19 cellular contexts compared by ENCODE assay signal in genomic region chr9:24071736-24072135, GRCh38.
"Had no signal": no experiment of that assay in that cellular context is flagged by ENCODE, and none has a peak within 500 bp of the region (broad histone marks: within the 10 kb centered on the region; RNA-seq: fewer than 3 reads in every experiment).

No MANE protein-coding gene starts in this region.

- H3K4me1 Mint-ChIP-seq: activated CD4-positive, alpha-beta T cell treated with anti-CD3 and anti-CD28 coated beads for 36 hours; nephron had no signal

- H3K9ac ChIP-seq: parathyroid adenoma had no signal

- DNase-seq: activated CD4-positive, alpha-beta T cell treated with anti-CD3 and anti-CD28 coated beads for 36 hours; activated CD4-positive, alpha-beta T cell treated with anti-CD3 and anti-CD28 coated beads, Interleukin-2, amount 50 U/mL, for 48 hours; activated gamma-delta T cell treated with Interleukin-2 at 50 U/mL for 16 hours; adrenal gland; dermis blood vessel endothelial cell; effector memory CD4-positive, alpha-beta T cell; foreskin keratinocyte; kidney; left lung; midbrain; stimulated activated CD4-positive, alpha-beta T cell treated with anti-CD3 and anti-CD28 coated beads, Interleukin-12 subunit alpha, Interleukin-12 subunit beta, amount 100 ng/mL, for 4 hours; stimulated activated CD4-positive, alpha-beta T cell treated with anti-CD3 and anti-CD28 coated beads, Interleukin-1b, Interleukin-23, amount 100 ng/mL, for 48 hours; uterus had no signal

- H3K36me3 ChIP-seq: adrenal gland, left lung, tibial nerve, uterus had no signal

- ATAC-seq: activated CD4-positive, alpha-beta T cell treated with anti-CD3 and anti-CD28 coated beads for 36 hours; activated naive CD4-positive, alpha-beta T cell treated with anti-CD3 and anti-CD28 coated beads, Interleukin-2, amount 50 U/mL, for 72 hours; foreskin keratinocyte; left lung had no signal

- H3K79me2 ChIP-seq: parathyroid adenoma had no signal

- H3K4me3 Mint-ChIP-seq: activated CD4-positive, alpha-beta T cell treated with anti-CD3 and anti-CD28 coated beads for 36 hours; nephron; stimulated activated naive CD8-positive, alpha-beta T cell treated with anti-CD3 and anti-CD28 coated beads, Interleukin-15, Interleukin-2, amounts not matched to agents 100 ng/mL and 50 ng/mL, for 24 hours; WTC11 had no signal

- H3K9me3 ChIP-seq: adrenal gland, tibial nerve, uterus had no signal

- H3K27ac Mint-ChIP-seq: activated CD4-positive, alpha-beta T cell treated with anti-CD3 and anti-CD28 coated beads for 36 hours; activated naive CD4-positive, alpha-beta T cell treated with anti-CD3 and anti-CD28 coated beads, Interleukin-2, amount 50 U/mL, for 72 hours; nephron; stimulated activated naive CD8-positive, alpha-beta T cell treated with anti-CD3 and anti-CD28 coated beads, Interleukin-15, Interleukin-2, amounts not matched to agents 100 ng/mL and 50 ng/mL, for 24 hours; WTC11 had no signal

- H3K9me3 Mint-ChIP-seq: nephron had no signal

- H3K4me1 ChIP-seq: adrenal gland, foreskin keratinocyte, left lung, parathyroid adenoma, tibial nerve, uterus had no signal

- H3K4me3 ChIP-seq: adrenal gland, left lung, tibial nerve, uterus had no signal

- H3K36me3 Mint-ChIP-seq: activated naive CD4-positive, alpha-beta T cell treated with anti-CD3 and anti-CD28 coated beads, Interleukin-2, amount 50 U/mL, for 72 hours; WTC11 had no signal

- H3K27me3 Mint-ChIP-seq: activated CD4-positive, alpha-beta T cell treated with anti-CD3 and anti-CD28 coated beads for 36 hours; stimulated activated naive CD8-positive, alpha-beta T cell treated with anti-CD3 and anti-CD28 coated beads, Interleukin-15, Interleukin-2, amounts not matched to agents 100 ng/mL and 50 ng/mL, for 24 hours had no signal

- H3K27ac ChIP-seq: adrenal gland, foreskin keratinocyte, left lung, parathyroid adenoma, tibial nerve, uterus had no signal

- H2AFZ ChIP-seq: parathyroid adenoma had no signal

- H3K27me3 ChIP-seq: adrenal gland, foreskin keratinocyte, left lung, tibial nerve, uterus had no signal
